ENCODE assay signal across 18 cellular contexts in the genomic region with DNA sequence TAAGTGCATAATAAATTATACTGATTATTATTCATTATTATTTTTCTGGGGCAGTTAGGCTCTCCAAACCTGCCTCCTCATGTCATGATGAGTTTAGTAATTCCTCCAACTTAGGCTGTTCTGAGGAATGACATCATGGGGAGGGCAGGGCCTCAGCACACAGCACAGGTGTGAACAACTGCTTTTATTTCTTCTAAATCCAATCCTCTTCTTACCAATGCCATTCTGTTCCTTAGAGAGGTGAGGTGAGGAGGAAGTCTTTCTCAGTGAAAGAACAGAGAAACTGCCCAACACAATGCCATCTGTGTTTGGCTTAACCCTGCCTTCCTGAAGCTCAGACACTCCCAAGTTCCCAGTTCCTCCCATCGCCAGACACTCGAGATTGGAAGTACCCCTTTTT. TPM values are rescaled to one million over a fixed set of nuclear protein-coding genes. Genes with fewer than 3 reads are reported as not detected.
DNase-seq lines count a peak whose midpoint lies in the region; ATAC-seq, FAIRE-seq and TF ChIP-seq lines count a peak whose summit lies in the region.
"Had no signal": no experiment of that assay in that cellular context is flagged by ENCODE, and none has a peak within 500 bp of the region (broad histone marks: within the 10 kb centered on the region; RNA-seq: fewer than 3 reads in every experiment).

No MANE protein-coding gene starts in this region.

- FAIRE-seq in small intestine (lab: Jason Lieb, UNC): no peak
- FAIRE-seq: HepG2 had no signal

- no peaks in the 10 kb centered on the region for H3K9me3 ChIP-seq in T-helper 17 cell (ENCODE audit: control insufficient read depth, low read length, poor library complexity, severe bottlenecking)
- H3K9me3 ChIP-seq in colonic mucosa: no peaks in the 10 kb centered on the region
- no peaks in the 10 kb centered on the region for H3K9me3 ChIP-seq in small intestine (ENCODE audit: control insufficient read depth, low read depth)

- ATAC-seq in T-helper 17 cell: no peak
- no peak for ATAC-seq in stimulated activated naive CD8-positive, alpha-beta T cell treated with anti-CD3 and anti-CD28 coated beads, Interleukin-15, Interleukin-2, amounts not matched to agents 100 U/mL and 50 U/mL, for 24 hours
- ATAC-seq: activated CD4-positive, alpha-beta T cell treated with anti-CD3 and anti-CD28 coated beads for 36 hours; effector memory CD8-positive, alpha-beta T cell; HepG2 had no signal

- no peaks in the 10 kb centered on the region for H3K9me3 Mint-ChIP-seq in mesothelial cell of epicardium
- H3K9me3 Mint-ChIP-seq: activated T-cell treated with anti-CD3 and anti-CD28 coated beads, Interleukin-2, amount 50 U/mL, for 24 hours; effector memory CD8-positive, alpha-beta T cell had no signal

- WGBS in small intestine, 3 donors: 22 to 24% (median 24%) methylated on average over 2 of the region's 2 CpGs

- H3K27me3 Mint-ChIP-seq in T-helper 17 cell (no peaks in the 10 kb centered on the region), mesothelial cell of epicardium (ENCODE audit: low read depth) (no peaks in the 10 kb centered on the region)
- H3K27me3 Mint-ChIP-seq: activated CD4-positive, alpha-beta T cell treated with anti-CD3 and anti-CD28 coated beads for 36 hours; activated T-cell treated with anti-CD3 and anti-CD28 coated beads, Interleukin-2, amount 50 U/mL, for 24 hours; effector memory CD8-positive, alpha-beta T cell had no signal

- H3K27ac Mint-ChIP-seq in T-helper 17 cell: peak overlapping the region; percentile 70
- peak overlapping the region; percentile 77 for H3K27ac Mint-ChIP-seq in mesothelial cell of epicardium
- H3K27ac Mint-ChIP-seq: activated CD4-positive, alpha-beta T cell treated with anti-CD3 and anti-CD28 coated beads for 36 hours; effector memory CD8-positive, alpha-beta T cell had no signal

- H3K36me3 ChIP-seq in colonic mucosa: no peaks in the 10 kb centered on the region
- no peaks in the 10 kb centered on the region for H3K36me3 ChIP-seq in small intestine (ENCODE audit: control insufficient read depth in 2 of 2, insufficient read depth in 2 of 2, low read length in 2 of 2)

- no peak overlapping the region for H3K4me3 Mint-ChIP-seq in T-helper 17 cell
- no peak overlapping the region for H3K4me3 Mint-ChIP-seq in mesothelial cell of epicardium
- H3K4me3 Mint-ChIP-seq: activated CD4-positive, alpha-beta T cell treated with anti-CD3 and anti-CD28 coated beads for 36 hours; activated T-cell treated with anti-CD3 and anti-CD28 coated beads, Interleukin-2, amount 50 U/mL, for 24 hours; effector memory CD8-positive, alpha-beta T cell had no signal

- peaks cover 2% of the 10 kb centered on the region for H3K36me3 Mint-ChIP-seq in T-helper 17 cell (ENCODE audit: low read depth)
- peaks cover 20% of the 10 kb centered on the region for H3K36me3 Mint-ChIP-seq in mesothelial cell of epicardium

- H3K4me1 Mint-ChIP-seq in T-helper 17 cell (peaks cover 23% of the 10 kb centered on the region), mesothelial cell of epicardium (peaks cover 31% of the 10 kb centered on the region)

- DNase-seq in T-helper 17 cell (no peak), colonic mucosa (no peak), mesothelial cell of epicardium (ENCODE audit: low spot score in 2 of 2, unreplicated experiment in 2 of 2) (no peak), substantia nigra (lab: John Stamatoyannopoulos, UW) (no peak), small intestine (no peak), epidermal melanocyte (ENCODE audit: insufficient read length, low spot score) (no peak)
- DNase-seq in activated effector memory CD4-positive, alpha-beta T cell treated with Interleukin-2 at 50 U/mL for 16 hours: no peak
- no peak for DNase-seq in stimulated activated naive CD8-positive, alpha-beta T cell treated with anti-CD3 and anti-CD28 coated beads, Interleukin-15, Interleukin-2, amounts not matched to agents 100 U/mL and 50 U/mL, for 24 hours
- DNase-seq: activated CD4-positive, alpha-beta T cell treated with anti-CD3 and anti-CD28 coated beads for 36 hours; activated T-cell treated with anti-CD3 and anti-CD28 coated beads, Interleukin-2, amount 50 U/mL, for 24 hours; aorta; effector memory CD8-positive, alpha-beta T cell; NCI-H1092; NCI-H345; OCI-M1 had no signal

- H3K27ac ChIP-seq in colonic mucosa: no peak overlapping the region
- peak overlapping the region; percentile 50 for H3K27ac ChIP-seq in substantia nigra (ENCODE audit: low read depth, low read length, poor library complexity, severe bottlenecking)
- H3K27ac ChIP-seq in small intestine (ENCODE audit: low read depth in 1 of 2, low read length in 1 of 2): no peak overlapping the region
- H3K27ac ChIP-seq: C4-2B, parathyroid adenoma had no signal

- H3K4me1 ChIP-seq in colonic mucosa (peaks cover 6% of the 10 kb centered on the region), small intestine (ENCODE audit: control insufficient read depth in 2 of 2, insufficient read depth in 1 of 2, low read depth in 1 of 2, low read length in 1 of 2) (no peaks in the 10 kb centered on the region)

- no peak for TF ChIP-seq CTCF in colonic mucosa (IDR thresholded peaks at IDR 0.05)
- no peak for TF ChIP-seq CTCF in mesothelial cell of epicardium (IDR thresholded peaks at IDR 0.05; ENCODE audit: unreplicated experiment)

- H3K27me3 ChIP-seq in colonic mucosa (no peaks in the 10 kb centered on the region), small intestine (ENCODE audit: control insufficient read depth in 2 of 2, insufficient read depth in 2 of 2, low read length in 2 of 2) (no peaks in the 10 kb centered on the region)

- H3K9ac ChIP-seq in colonic mucosa (ENCODE audit: low read depth in 2 of 2, low read length in 2 of 2): peak overlapping the region; percentile 14 to 38
- H3K9ac ChIP-seq: parathyroid adenoma had no signal

- intact Hi-C loops in colonic mucosa (cut with DNase I): no loop called here

- H3K4me3 ChIP-seq in colonic mucosa (no peak overlapping the region), small intestine (ENCODE audit: low read depth in 1 of 2, low read length in 2 of 2) (no peak overlapping the region)

RNA-seq across cellular contexts. Expression of a gene that starts 45.4 kb away (rescaled TPM):
- 100 to 1,000 TPM; 124 to 144 TPM for total RNA-seq in T-helper 17 cell
- 100 to 1,000 TPM; 120 to 168 TPM for total RNA-seq in colonic mucosa
- total RNA-seq in mesothelial cell of epicardium: 97.8 to 102 TPM (median 99.3 TPM) in 3 replicates
- polyA plus RNA-seq in small intestine: 10 to 100 TPM; 19.5 to 49.3 (median 20.5) TPM
